8 cellular contexts compared by ENCODE assay signal in the genomic region with DNA sequence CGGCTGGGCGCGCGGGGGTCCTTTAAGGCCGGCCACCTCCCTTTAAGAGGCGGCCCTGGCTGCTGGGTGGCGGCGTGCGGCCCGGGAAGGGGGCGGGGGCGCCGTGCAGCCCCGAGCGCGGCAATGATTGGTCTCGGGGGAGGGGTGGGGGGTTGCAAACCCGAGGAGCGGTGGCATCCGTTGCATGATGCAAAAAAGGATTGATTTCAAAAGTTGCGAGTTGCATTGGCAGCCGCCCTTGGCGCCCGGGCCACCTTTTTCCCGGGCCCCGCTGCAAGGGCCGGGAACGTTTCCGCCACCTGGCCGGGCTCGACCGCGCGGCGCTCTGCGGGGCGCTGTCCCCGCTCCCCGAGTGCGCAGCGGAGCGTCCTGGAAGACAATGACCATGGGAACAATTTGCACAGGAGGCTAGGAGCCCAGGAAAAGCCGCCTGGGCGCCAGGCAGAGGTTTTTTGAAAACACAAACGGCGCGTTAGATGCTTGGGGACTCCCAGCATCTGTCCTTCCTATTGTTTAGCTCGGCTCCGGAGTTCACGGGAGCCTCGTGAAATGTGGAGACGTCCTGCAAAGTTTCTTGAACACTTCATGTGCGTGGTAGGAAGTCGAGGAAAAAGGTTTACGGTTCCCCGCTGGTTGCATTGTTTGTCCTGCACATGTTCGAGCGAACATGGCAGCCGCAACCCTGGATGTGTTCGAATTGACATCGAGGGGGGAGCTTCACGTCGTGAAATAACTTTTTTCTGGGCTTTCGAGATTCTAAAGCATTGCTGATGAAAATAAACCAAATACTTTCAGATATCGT. TPM values are rescaled to one million over a fixed set of nuclear protein-coding genes. Genes with fewer than 3 reads are reported as not detected.
DNase-seq lines count a peak whose midpoint lies in the region; ATAC-seq, FAIRE-seq and TF ChIP-seq lines count a peak whose summit lies in the region.

A gene with protein sequence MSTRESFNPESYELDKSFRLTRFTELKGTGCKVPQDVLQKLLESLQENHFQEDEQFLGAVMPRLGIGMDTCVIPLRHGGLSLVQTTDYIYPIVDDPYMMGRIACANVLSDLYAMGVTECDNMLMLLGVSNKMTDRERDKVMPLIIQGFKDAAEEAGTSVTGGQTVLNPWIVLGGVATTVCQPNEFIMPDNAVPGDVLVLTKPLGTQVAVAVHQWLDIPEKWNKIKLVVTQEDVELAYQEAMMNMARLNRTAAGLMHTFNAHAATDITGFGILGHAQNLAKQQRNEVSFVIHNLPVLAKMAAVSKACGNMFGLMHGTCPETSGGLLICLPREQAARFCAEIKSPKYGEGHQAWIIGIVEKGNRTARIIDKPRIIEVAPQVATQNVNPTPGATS (minus strand): TSS at position 78 of the 802 bp plus-strand sequence. CDS start 3,343 bp downstream, outside the sequence.

- FAIRE-seq in frontal cortex (lab: Jason Lieb, UNC): no peak

- H3K9me3 ChIP-seq in IMR-90 (ENCODE audit: control insufficient read depth, insufficient read depth, low read length): no peaks in the 10 kb centered on the region
- peaks cover 2% of the 10 kb centered on the region; the same call in 1 of the 2 replicates for H3K9me3 ChIP-seq in SJSA1 (replicated peaks)
- no peaks in the 10 kb centered on the region for H3K9me3 ChIP-seq in neuronal stem cell (replicated peaks in 1 of 2; ENCODE audit: control insufficient read depth in 2 of 2, insufficient read depth in 1 of 2, low read depth in 1 of 2, low read length in 2 of 2)

- H3K9ac ChIP-seq in IMR-90 (ENCODE audit: low read depth, low read length) (peak within 1 kb of the TSS; percentile 79), neuronal stem cell (ENCODE audit: low read depth, low read length, poor library complexity) (peak within 1 kb of the TSS; percentile 86)

- no peak for TF ChIP-seq CTCF in IMR-90 (conservative IDR thresholded peaks at IDR 0.05; ENCODE audit: low read depth, low read length)

- CTCF ChIA-PET in IMR-90 (lab: Yijun Ruan, JAX): no interaction called here

- dilution Hi-C loops in IMR-90 (cut with HindIII; ENCODE audit: low sequenced_read_pairs, unreplicated experiment): no loop called here

- H4K20me1 ChIP-seq in IMR-90 (ENCODE audit: insufficient read depth, low read length): no peaks in the 10 kb centered on the region

- H3K23ac ChIP-seq in IMR-90 (ENCODE audit: low read depth, low read length) (peak within 1 kb of the TSS; percentile 97), neuronal stem cell (ENCODE audit: low read depth, low read length, poor library complexity) (peak within 1 kb of the TSS; percentile 76)

- intact Hi-C loops in IMR-90 (cut with micrococcal nuclease): no loop called here

- whole genome bisulfite sequencing in IMR-90 (ENCODE audit: extremely low coverage in 2 of 2, insufficient read length in 1 of 2), 2 experiments: 1% methylated on average over 38 of the region's 65 CpGs; no CpG with 5 or more reads in 1 of the 2 experiments
- no CpG with 5 or more reads among the region's 65 CpGs for WGBS in neuronal stem cell (ENCODE audit: extremely low coverage in 2 of 2, insufficient read length in 2 of 2, insufficient replicate concordance in 1 of 2), 2 donors

- POLR2A ChIA-PET in IMR-90 (lab: Charles Lee; ENCODE audit: unreplicated experiment): no interaction called here

- H3K4me1 ChIP-seq in IMR-90 (ENCODE audit: control insufficient read depth, insufficient read depth, low read length) (peaks cover 8% of the 10 kb centered on the region), SJSA1 (replicated peaks) (peaks cover 20% of the 10 kb centered on the region), neuronal stem cell (ENCODE audit: control insufficient read depth in 2 of 2, insufficient read depth in 1 of 2, low read depth in 1 of 2, low read length in 2 of 2) (peaks cover 12 to 21% of the 10 kb centered on the region in 2 donors)

- H2BK15ac ChIP-seq in IMR-90 (ENCODE audit: low read depth, low read length) (0 out of 3 replicates have a peak within 1 kb of the TSS, but pooled peaks have one; percentile 40), neuronal stem cell (ENCODE audit: low read length) (peak within 1 kb of the TSS; percentile 32)

- H3K4me3 ChIP-seq in IMR-90 (ENCODE audit: insufficient read depth, low read depth, low read length) (peak within 1 kb of the TSS; percentile 51), SJSA1 (peak within 1 kb of the TSS; percentile 96), neuronal stem cell (ENCODE audit: low read length in 2 of 2) (peak within 1 kb of the TSS; percentile 74 to 96)

- H2BK5ac ChIP-seq in IMR-90 (ENCODE audit: low read depth, low read length, poor library complexity, severe bottlenecking) (peak within 1 kb of the TSS; percentile 91), neuronal stem cell (ENCODE audit: low read length) (peak within 1 kb of the TSS; percentile 58)

- no peak for TF ChIP-seq POLR2A in IMR-90 (IDR thresholded peaks at IDR 0.05; ENCODE audit: low read depth, low read length)

- peak within 1 kb of the TSS; percentile 81 for H3K56ac ChIP-seq in IMR-90 (ENCODE audit: extremely low read depth, insufficient read depth, low read length)

- no peak for TF ChIP-seq RAD21 in IMR-90 (IDR thresholded peaks at IDR 0.05; ENCODE audit: low read length)

- no peak within 1 kb of the TSS for H2AK5ac ChIP-seq in IMR-90 (ENCODE audit: low read depth, low read length)
- H2AK5ac ChIP-seq in neuronal stem cell (ENCODE audit: low read depth, low read length): peak within 1 kb of the TSS; percentile 94

- no peak within 1 kb of the TSS for H2BK12ac ChIP-seq in neuronal stem cell (ENCODE audit: low read length)

- peaks cover 19% of the 10 kb centered on the region for H3K27me3 ChIP-seq in IMR-90 (ENCODE audit: control insufficient read depth, insufficient read depth, low read length)
- peaks cover 3% of the 10 kb centered on the region; the same call in 1 of the 2 replicates for H3K27me3 ChIP-seq in SJSA1 (replicated peaks)
- peaks cover 4 to 35% (median 4%) of the 10 kb centered on the region in 3 experiments for H3K27me3 ChIP-seq in neuronal stem cell (ENCODE audit: control insufficient read depth in 3 of 3, insufficient read depth in 3 of 3, low read depth in 1 of 3, low read length in 3 of 3)

- H4K8ac ChIP-seq in IMR-90 (ENCODE audit: low read depth in 2 of 2, low read length in 2 of 2): peak within 1 kb of the TSS; percentile 77 to 92
- H4K8ac ChIP-seq in neuronal stem cell (ENCODE audit: low read depth, low read length): no peak within 1 kb of the TSS

- BruUV-seq in IMR-90 (replicated peaks; lab: Mats Ljungman, UMichigan): no TSS peak

- no peak within 1 kb of the TSS for H2BK20ac ChIP-seq in IMR-90 (ENCODE audit: low read depth, low read length)

- H3K36me3 ChIP-seq in IMR-90 (ENCODE audit: control insufficient read depth, insufficient read depth, low read length) (peaks cover 2% of the 10 kb centered on the region; the same call in 1 of the 2 replicates), SJSA1 (peaks cover 19% of the 10 kb centered on the region), neuronal stem cell (replicated peaks in 1 of 2; ENCODE audit: control insufficient read depth in 2 of 2, insufficient read depth in 2 of 2, low read length in 2 of 2) (peaks cover 4 to 24% of the 10 kb centered on the region in 2 donors)

- H3K27ac ChIP-seq in IMR-90 (ENCODE audit: insufficient read depth, low read length) (peak within 1 kb of the TSS; percentile 77), SJSA1 (peak within 1 kb of the TSS; percentile 91), neuronal stem cell (replicated peaks; ENCODE audit: low read length) (peak within 1 kb of the TSS; percentile 87), substantia nigra (ENCODE audit: low read depth, low read length, poor library complexity, severe bottlenecking) (peak within 1 kb of the TSS; percentile 74)

- no peak within 1 kb of the TSS for H4K5ac ChIP-seq in IMR-90 (ENCODE audit: low read depth, low read length)

- in situ Hi-C loops in IMR-90 (cut with MboI; ENCODE audit: low sequenced_read_pairs): no loop called here

- H3K4ac ChIP-seq in IMR-90 (ENCODE audit: low read depth, low read length): peak within 1 kb of the TSS; percentile 73
- no peak within 1 kb of the TSS for H3K4ac ChIP-seq in neuronal stem cell (ENCODE audit: low read length)

- H3K14ac ChIP-seq in IMR-90 (replicated peaks; ENCODE audit: low read depth, low read length) (peak within 1 kb of the TSS; percentile 49; the same call in 1 of the 2 replicates), neuronal stem cell (ENCODE audit: low read length) (no peak within 1 kb of the TSS)

- ATAC-seq in GM21423 (IDR thresholded peaks at IDR 0.05; ENCODE audit: unreplicated experiment) (peak; percentile 53), IMR-90 (ENCODE audit: low read depth) (peak; percentile 81)

- H3K9me1 ChIP-seq in IMR-90 (ENCODE audit: insufficient read depth, low read length): peaks cover 3% of the 10 kb centered on the region; the same call in 1 of the 2 replicates

- peak within 1 kb of the TSS; percentile 88 for H2AFZ ChIP-seq in IMR-90 (replicated peaks; ENCODE audit: low read length, poor library complexity)
- H2AFZ ChIP-seq in neuronal stem cell (ENCODE audit: low read length): peak within 1 kb of the TSS; percentile 84

- H3K18ac ChIP-seq in IMR-90 (ENCODE audit: low read depth, low read length) (no peak within 1 kb of the TSS), neuronal stem cell (ENCODE audit: low read length) (peak within 1 kb of the TSS; percentile 96)

- DNase-seq in DMS153 treated with DMSO at 0.1 percent for 48 hours (lab: John Stamatoyannopoulos, UW; ENCODE audit: unreplicated experiment) (peak; percentile 18), IMR-90 (peak; percentile 53), SJSA1 (ENCODE audit: low read depth in 1 of 2, low spot score in 2 of 2) (peak; percentile 77 to 81), frontal cortex (ENCODE audit: low spot score in 2 of 2) (peak; percentile 82 to 90), neuronal stem cell (ENCODE audit: low spot score) (peak; percentile 60), substantia nigra (lab: John Stamatoyannopoulos, UW) (peak in 47 of 49 donors; percentile 11 to 83 (median 62))
- DNase-seq in activated naive CD4-positive, alpha-beta T cell (lab: John Stamatoyannopoulos, UW): peak; percentile 56 to 81 (median 64)

- H3K79me1 ChIP-seq in IMR-90 (ENCODE audit: low read depth in 1 of 2, low read length in 2 of 2) (peaks cover 14 to 33% of the 10 kb centered on the region in 2 experiments), neuronal stem cell (ENCODE audit: low read depth, low read length) (no peaks in the 10 kb centered on the region)

- H4K91ac ChIP-seq in IMR-90 (ENCODE audit: insufficient read depth, low read depth, low read length) (peak within 1 kb of the TSS; percentile 80), neuronal stem cell (ENCODE audit: low read depth, low read length, poor library complexity) (peak within 1 kb of the TSS; percentile 22)

- H2BK120ac ChIP-seq in IMR-90 (ENCODE audit: low read depth, low read length): 0 out of 2 replicates have a peak within 1 kb of the TSS, but pooled peaks have one; percentile 2
- peak within 1 kb of the TSS; percentile 40 for H2BK120ac ChIP-seq in neuronal stem cell (ENCODE audit: low read depth, low read length)

- peak within 1 kb of the TSS; percentile 93 for H2AK9ac ChIP-seq in IMR-90 (replicated peaks; ENCODE audit: low read depth, low read length, poor library complexity)

- H3K4me2 ChIP-seq in IMR-90 (ENCODE audit: low read depth, low read length) (peak within 1 kb of the TSS; percentile 83), neuronal stem cell (ENCODE audit: insufficient read depth, low read length, poor library complexity, severe bottlenecking) (peak within 1 kb of the TSS; percentile 85)

RNA-seq across cellular contexts. Expression of the gene that starts here (rescaled TPM):
- total RNA-seq in IMR-90 (2012; rRNA removed) (46.9 and 69.4 TPM in 2 replicates), frontal cortex (38.7 TPM)
- 39.4 and 40.4 TPM in 2 replicates for polyA plus RNA-seq in IMR-90 (2012; rRNA removed)
- 20.6 and 23.6 TPM in 2 replicates for polyA plus RNA-seq in IMR-90 (2012; cell fraction: cytosol; rRNA removed)
- 15.7 and 39.4 TPM in 2 replicates for polyA plus RNA-seq in IMR-90 (2012; cell fraction: nucleus; rRNA removed; ENCODE audit: low replicate concordance)
- total RNA-seq in SJSA1 (2014; rRNA removed; shearing (Covaris generic)): 34.5 and 77.1 TPM in 2 replicates
- 56.0 TPM for polyA plus RNA-seq in neuronal stem cell (2013, experiment 1 of 2)
- 55.4 TPM for polyA plus RNA-seq in neuronal stem cell (2013, experiment 2 of 2)

Comparison
In these comparisons a context has a peak if more than half of its experiments do, and no peak if none do; other contexts are left out.
1. Peak in every context shown above with its lines: DNase-seq, ATAC-seq, H3K4me3 ChIP-seq and H3K27ac ChIP-seq.
2. DNase-seq: peak in every context shown above with its lines; median percentile 86 in frontal cortex; 79 in SJSA1; 64 in activated naive CD4-positive, alpha-beta T cell; 62 in substantia nigra; 60 in neuronal stem cell; 53 in IMR-90; 18 in DMS153 treated with DMSO at 0.1 percent for 48 hours.